In genomic region chr2:113626616-113627330, GRCh38 we compare ENCODE assay signal across 8 cellular contexts. TPM values are rescaled to one million over a fixed set of nuclear protein-coding genes. Genes with fewer than 3 reads are reported as not detected.
DNase-seq lines count a peak whose midpoint lies in the region; ATAC-seq and TF ChIP-seq lines count a peak whose summit lies in the region.
"Not testable (repeated sequence)": the region's sequence is repeated elsewhere in the genome, so short reads cannot be mapped to it uniquely, and the experiment has no call there.

Gene RABL2A (plus strand): TSS chr2:113627266. CDS start chr2:113628607, 1,341 bp downstream.

- 0 to 1% methylated on average over 30 to 41 of the region's 51 CpGs for WGBS in heart right ventricle, 2 donors

- H3K9me3 ChIP-seq in WERI-Rb-1 (ENCODE audit: severe bottlenecking); heart right ventricle: not testable (repeated sequence)

- TF ChIP-seq CTCF in WERI-Rb-1 (IDR thresholded peaks at IDR 0.05; ENCODE audit: low read depth, low read length); astrocyte of the spinal cord (IDR thresholded peaks at IDR 0.05; ENCODE audit: low read depth, low read length); heart right ventricle (IDR thresholded peaks at IDR 0.05): not testable (repeated sequence)

- intact Hi-C loops in heart right ventricle (cut with DNase I) = not testable (repeated sequence)

- peak; percentile 95 for ATAC-seq in GM21528 (IDR thresholded peaks at IDR 0.05; ENCODE audit: low FRiP score, unreplicated experiment)
- ATAC-seq in HG03571 (IDR thresholded peaks at IDR 0.05; ENCODE audit: unreplicated experiment) = peak; percentile 97
- peak; percentile 97 to 100 (median 99) for ATAC-seq in heart right ventricle

- H3K27ac ChIP-seq in WERI-Rb-1 = not testable (repeated sequence)
- H3K27ac ChIP-seq in heart right ventricle = peak within 1 kb of the TSS in 6 of 10 donors; percentile 35 to 66 (median 58)

- in situ Hi-C loops in astrocyte of the spinal cord (cut with HindIII; ENCODE audit: low sequenced_read_pairs) = not testable (repeated sequence)

- H3K27me3 ChIP-seq in WERI-Rb-1 (ENCODE audit: insufficient read depth, low read depth, severe bottlenecking); heart right ventricle: not testable (repeated sequence)

- DNase-seq in D341Med (ENCODE audit: low spot score) (peak; percentile 88), WERI-Rb-1 (peak; percentile 74), astrocyte of the spinal cord (ENCODE audit: low read depth, low spot score) (peak; percentile 73), heart right ventricle (peak; percentile 81 to 88)
- not testable (repeated sequence) for DNase-seq in occipital lobe (lab: John Stamatoyannopoulos, UW)
- DNase-seq in stimulated activated CD8-positive, alpha-beta memory T cell treated with anti-CD3 and anti-CD28 coated beads, Interleukin-7, amount 100 ng/mL, for 48 hours (ENCODE audit: extremely low read depth in 1 of 2, low read depth in 1 of 2) = peak; percentile 65 to 67

- H3K4me1 ChIP-seq in heart right ventricle = peaks cover 0 to 12% (median 3%) of the 10 kb centered on the region in 9 donors

- H3K4me3 ChIP-seq in WERI-Rb-1 (ENCODE audit: low read depth, low read length) (peak within 1 kb of the TSS; percentile 48), astrocyte of the spinal cord (ENCODE audit: low read depth, low read length) (peak within 1 kb of the TSS; percentile 53), heart right ventricle (peak within 1 kb of the TSS; percentile 35 to 61 (median 58))

- not testable (repeated sequence) for H3K36me3 ChIP-seq in WERI-Rb-1
- H3K36me3 ChIP-seq in heart right ventricle = peaks cover 0 to 21% (median 0%) of the 10 kb centered on the region in 9 donors

RNA-seq across cellular contexts. Expression of gene RABL2A, which starts in this region (rescaled TPM):
- total RNA-seq in heart right ventricle (10 to 100 TPM in 1 of 10 donors, 1 to 10 TPM in 9; 5.2 to 10.2 (median 7.3) TPM), occipital lobe (15.1 TPM)
- polyA plus RNA-seq in heart right ventricle = 10 to 100 TPM in 1 of 2 donors, 1 to 10 TPM in 1; 3.5 to 14.9 TPM
